1 cellular context compared by ENCODE assay signal in the genomic region with DNA sequence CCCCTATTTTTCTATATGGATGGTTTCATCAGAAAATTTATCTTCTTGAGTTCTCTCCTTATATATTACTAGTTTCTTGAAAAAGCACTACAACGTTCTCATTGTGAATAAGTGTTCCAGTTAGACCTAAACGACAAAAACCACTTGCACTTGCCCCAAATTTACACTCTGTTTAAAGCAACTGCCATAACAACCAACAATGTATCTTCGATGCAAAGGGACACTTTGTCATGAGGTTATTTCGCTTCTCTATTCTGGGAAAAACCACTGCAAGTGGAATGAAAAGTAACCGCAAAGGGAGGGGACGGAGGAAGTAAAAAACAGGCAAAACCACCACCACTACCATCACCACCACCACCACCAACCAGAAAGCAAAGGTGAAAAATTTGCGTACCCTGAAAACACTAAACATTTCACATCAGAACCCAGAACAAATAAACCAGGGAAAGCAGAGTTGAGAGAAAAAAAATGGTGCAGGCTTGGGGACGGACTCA.
TF ChIP-seq lines count a peak whose summit lies in the region.

No MANE protein-coding gene starts in this region.

TF ChIP-seq in HepG2, 621 proteins besides CTCF, POLR2A, EP300 and RAD21 (continued from another document):
- TF ChIP-seq, protein P1, sequence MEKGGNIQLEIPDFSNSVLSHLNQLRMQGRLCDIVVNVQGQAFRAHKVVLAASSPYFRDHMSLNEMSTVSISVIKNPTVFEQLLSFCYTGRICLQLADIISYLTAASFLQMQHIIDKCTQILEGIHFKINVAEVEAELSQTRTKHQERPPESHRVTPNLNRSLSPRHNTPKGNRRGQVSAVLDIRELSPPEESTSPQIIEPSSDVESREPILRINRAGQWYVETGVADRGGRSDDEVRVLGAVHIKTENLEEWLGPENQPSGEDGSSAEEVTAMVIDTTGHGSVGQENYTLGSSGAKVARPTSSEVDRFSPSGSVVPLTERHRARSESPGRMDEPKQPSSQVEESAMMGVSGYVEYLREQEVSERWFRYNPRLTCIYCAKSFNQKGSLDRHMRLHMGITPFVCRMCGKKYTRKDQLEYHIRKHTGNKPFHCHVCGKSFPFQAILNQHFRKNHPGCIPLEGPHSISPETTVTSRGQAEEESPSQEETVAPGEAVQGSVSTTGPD (CRISPR knock-in tag; IDR thresholded peaks at IDR 0.05): peak; percentile 74; the same call in 1 of the 2 replicates
- TF ChIP-seq KDM6A (CRISPR knock-in tag; IDR thresholded peaks at IDR 0.05; ENCODE audit: low read depth) (no peak), SAFB2 (CRISPR knock-in tag; IDR thresholded peaks at IDR 0.05; ENCODE audit: borderline replicate concordance, low read depth) (no peak), GABPB1 (CRISPR knock-in tag; IDR thresholded peaks at IDR 0.05) (no peak), TOE1 (CRISPR knock-in tag; IDR thresholded peaks at IDR 0.05) (no peak), NR2F6 (IDR thresholded peaks at IDR 0.05) (peak; percentile 18; the same call in 1 of the 2 replicates), NR2F6 (CRISPR knock-in tag; IDR thresholded peaks at IDR 0.05) (no peak), EED (CRISPR knock-in tag; IDR thresholded peaks at IDR 0.05) (no peak), ZNF709 (CRISPR knock-in tag; IDR thresholded peaks at IDR 0.05) (0 out of 2 replicates have a peak, but pooled peaks have one; percentile 12), KLF9 (CRISPR knock-in tag; IDR thresholded peaks at IDR 0.05; ENCODE audit: low read depth) (no peak), ZNF256 (CRISPR knock-in tag; conservative IDR thresholded peaks at IDR 0.05) (no peak), RELA (CRISPR knock-in tag; IDR thresholded peaks at IDR 0.05) (no peak), ZNF274 (CRISPR knock-in tag; IDR thresholded peaks at IDR 0.05) (no peak)
- TF ChIP-seq, protein P2, sequence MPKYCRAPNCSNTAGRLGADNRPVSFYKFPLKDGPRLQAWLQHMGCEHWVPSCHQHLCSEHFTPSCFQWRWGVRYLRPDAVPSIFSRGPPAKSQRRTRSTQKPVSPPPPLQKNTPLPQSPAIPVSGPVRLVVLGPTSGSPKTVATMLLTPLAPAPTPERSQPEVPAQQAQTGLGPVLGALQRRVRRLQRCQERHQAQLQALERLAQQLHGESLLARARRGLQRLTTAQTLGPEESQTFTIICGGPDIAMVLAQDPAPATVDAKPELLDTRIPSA (CRISPR knock-in tag; IDR thresholded peaks at IDR 0.05; ENCODE audit: borderline replicate concordance): no peak
- TF ChIP-seq, protein P3, sequence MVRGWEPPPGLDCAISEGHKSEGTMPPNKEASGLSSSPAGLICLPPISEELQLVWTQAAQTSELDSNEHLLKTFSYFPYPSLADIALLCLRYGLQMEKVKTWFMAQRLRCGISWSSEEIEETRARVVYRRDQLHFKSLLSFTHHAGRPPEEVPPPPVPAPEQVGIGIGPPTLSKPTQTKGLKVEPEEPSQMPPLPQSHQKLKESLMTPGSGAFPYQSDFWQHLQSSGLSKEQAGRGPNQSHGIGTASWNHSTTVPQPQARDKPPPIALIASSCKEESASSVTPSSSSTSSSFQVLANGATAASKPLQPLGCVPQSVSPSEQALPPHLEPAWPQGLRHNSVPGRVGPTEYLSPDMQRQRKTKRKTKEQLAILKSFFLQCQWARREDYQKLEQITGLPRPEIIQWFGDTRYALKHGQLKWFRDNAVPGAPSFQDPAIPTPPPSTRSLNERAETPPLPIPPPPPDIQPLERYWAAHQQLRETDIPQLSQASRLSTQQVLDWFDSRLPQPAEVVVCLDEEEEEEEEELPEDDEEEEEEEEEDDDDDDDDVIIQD (CRISPR knock-in tag; IDR thresholded peaks at IDR 0.05; ENCODE audit: low read depth): no peak
- TF ChIP-seq, protein P4, sequence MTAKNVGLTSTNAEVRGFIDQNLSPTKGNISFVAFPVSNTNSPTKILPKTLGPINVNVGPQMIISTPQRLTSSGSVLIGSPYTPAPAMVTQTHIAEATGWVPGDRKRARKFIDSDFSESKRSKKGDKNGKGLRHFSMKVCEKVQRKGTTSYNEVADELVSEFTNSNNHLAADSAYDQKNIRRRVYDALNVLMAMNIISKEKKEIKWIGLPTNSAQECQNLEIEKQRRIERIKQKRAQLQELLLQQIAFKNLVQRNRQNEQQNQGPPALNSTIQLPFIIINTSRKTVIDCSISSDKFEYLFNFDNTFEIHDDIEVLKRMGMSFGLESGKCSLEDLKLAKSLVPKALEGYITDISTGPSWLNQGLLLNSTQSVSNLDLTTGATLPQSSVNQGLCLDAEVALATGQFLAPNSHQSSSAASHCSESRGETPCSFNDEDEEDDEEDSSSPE (CRISPR knock-in tag; IDR thresholded peaks at IDR 0.05): no peak
- TF ChIP-seq, protein P5, sequence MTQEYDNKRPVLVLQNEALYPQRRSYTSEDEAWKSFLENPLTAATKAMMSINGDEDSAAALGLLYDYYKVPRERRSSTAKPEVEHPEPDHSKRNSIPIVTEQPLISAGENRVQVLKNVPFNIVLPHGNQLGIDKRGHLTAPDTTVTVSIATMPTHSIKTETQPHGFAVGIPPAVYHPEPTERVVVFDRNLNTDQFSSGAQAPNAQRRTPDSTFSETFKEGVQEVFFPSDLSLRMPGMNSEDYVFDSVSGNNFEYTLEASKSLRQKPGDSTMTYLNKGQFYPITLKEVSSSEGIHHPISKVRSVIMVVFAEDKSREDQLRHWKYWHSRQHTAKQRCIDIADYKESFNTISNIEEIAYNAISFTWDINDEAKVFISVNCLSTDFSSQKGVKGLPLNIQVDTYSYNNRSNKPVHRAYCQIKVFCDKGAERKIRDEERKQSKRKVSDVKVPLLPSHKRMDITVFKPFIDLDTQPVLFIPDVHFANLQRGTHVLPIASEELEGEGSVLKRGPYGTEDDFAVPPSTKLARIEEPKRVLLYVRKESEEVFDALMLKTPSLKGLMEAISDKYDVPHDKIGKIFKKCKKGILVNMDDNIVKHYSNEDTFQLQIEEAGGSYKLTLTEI (CRISPR knock-in tag; conservative IDR thresholded peaks at IDR 0.05): no peak
- TF ChIP-seq, protein P6, sequence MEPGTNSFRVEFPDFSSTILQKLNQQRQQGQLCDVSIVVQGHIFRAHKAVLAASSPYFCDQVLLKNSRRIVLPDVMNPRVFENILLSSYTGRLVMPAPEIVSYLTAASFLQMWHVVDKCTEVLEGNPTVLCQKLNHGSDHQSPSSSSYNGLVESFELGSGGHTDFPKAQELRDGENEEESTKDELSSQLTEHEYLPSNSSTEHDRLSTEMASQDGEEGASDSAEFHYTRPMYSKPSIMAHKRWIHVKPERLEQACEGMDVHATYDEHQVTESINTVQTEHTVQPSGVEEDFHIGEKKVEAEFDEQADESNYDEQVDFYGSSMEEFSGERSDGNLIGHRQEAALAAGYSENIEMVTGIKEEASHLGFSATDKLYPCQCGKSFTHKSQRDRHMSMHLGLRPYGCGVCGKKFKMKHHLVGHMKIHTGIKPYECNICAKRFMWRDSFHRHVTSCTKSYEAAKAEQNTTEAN (CRISPR knock-in tag; conservative IDR thresholded peaks at IDR 0.05): no peak
